8 cellular contexts compared by ENCODE assay signal in genomic region chrX:18354369-18355329, GRCh38. TPM values are rescaled to one million over a fixed set of nuclear protein-coding genes. Genes with fewer than 3 reads are reported as not detected.
A peak's percentile ranks its signal among the peaks of the same experiment; 100 is the strongest.
DNase-seq lines count a peak whose midpoint lies in the region; ATAC-seq and TF ChIP-seq lines count a peak whose summit lies in the region.

Gene SCML2, minus strand, starts transcription at chrX:18354688. Its CDS starts 20,617 bp downstream, at chrX:18334071.

- no peaks in the 10 kb centered on the region for H3K27me3 ChIP-seq in muscle layer of duodenum (ENCODE audit: low read depth, low read length)

- H3K4me1 ChIP-seq in muscle layer of duodenum (ENCODE audit: control insufficient read depth in 1 of 2, insufficient read depth in 2 of 2, low read length in 2 of 2) = no peaks in the 10 kb centered on the region

- H3K27ac ChIP-seq in muscle layer of duodenum (ENCODE audit: low read length) = no peak within 1 kb of the TSS
- no peak within 1 kb of the TSS for H3K27ac ChIP-seq in substantia nigra (ENCODE audit: low read depth, low read length, poor library complexity, severe bottlenecking)

- H3K4me3 ChIP-seq in GM12865 (ENCODE audit: low read depth, low read length) (peak within 1 kb of the TSS; percentile 64), muscle layer of duodenum (ENCODE audit: low read depth in 1 of 2, low read length in 2 of 2) (peak within 1 kb of the TSS; percentile 56 to 73)

- TF ChIP-seq CTCF in GM12865 (IDR thresholded peaks at IDR 0.05; ENCODE audit: insufficient read depth, low read depth, low read length, missing control alignments) = no peak

- ATAC-seq in esophagus mucosa (peak; percentile 47), GM18873 (IDR thresholded peaks at IDR 0.05; ENCODE audit: low FRiP score, unreplicated experiment) (no peak), HG03520 (IDR thresholded peaks at IDR 0.05; ENCODE audit: unreplicated experiment) (no peak)

- H3K36me3 ChIP-seq in muscle layer of duodenum (ENCODE audit: control insufficient read depth in 1 of 2, insufficient read depth in 2 of 2, low read length in 2 of 2) = no peaks in the 10 kb centered on the region

- no peaks in the 10 kb centered on the region for H3K9me3 ChIP-seq in muscle layer of duodenum (ENCODE audit: control insufficient read depth in 1 of 2, low read length in 2 of 2)

- DNase-seq in GM12865 (ENCODE audit: low read depth) (peak; percentile 37), NCI-H2171 treated with DMSO at 0.1 percent for 48 hours (lab: John Stamatoyannopoulos, UW) (peak; percentile 54), activated T-cell treated with anti-CD3 and anti-CD28 coated beads for 48 hours (ENCODE audit: low read depth) (peak; percentile 29), substantia nigra (lab: John Stamatoyannopoulos, UW) (peak in 36 of 49 donors; percentile 1 to 58 (median 14))

RNA-seq across cellular contexts. Expression of gene SCML2, which starts in this region (rescaled TPM):
- total RNA-seq in esophagus mucosa = 0.64 TPM

Comparison
In these comparisons a context has a peak if more than half of its experiments do, and no peak if none do; other contexts are left out.
1. Peak in ATAC-seq in esophagus mucosa; RNA of the gene not detected or under 1 TPM.